ENCODE assay signal across 10 cellular contexts in the genomic region with DNA sequence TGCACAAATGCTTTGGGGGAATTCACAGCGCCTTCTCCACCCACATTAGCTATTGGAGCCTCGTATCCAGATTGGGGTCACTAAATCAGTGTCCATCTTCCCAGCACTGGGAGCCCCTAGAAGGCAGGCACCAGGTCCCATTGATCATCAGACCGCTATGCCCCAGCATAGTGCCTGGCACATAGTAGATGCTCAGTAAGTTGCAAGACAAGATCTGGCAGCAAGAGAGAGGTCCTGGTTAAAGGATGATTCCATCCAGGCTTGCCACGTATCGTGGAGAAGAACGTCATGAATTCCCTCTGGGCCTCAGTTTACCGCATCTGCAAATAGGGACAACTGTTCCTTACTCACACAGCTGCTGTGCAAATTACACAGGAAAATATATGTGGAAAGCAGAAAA. TPM values are rescaled to one million over a fixed set of nuclear protein-coding genes. Genes with fewer than 3 reads are reported as not detected.
DNase-seq lines count a peak whose midpoint lies in the region; ATAC-seq, FAIRE-seq and TF ChIP-seq lines count a peak whose summit lies in the region.
"Had no signal": no experiment of that assay in that cellular context is flagged by ENCODE, and none has a peak within 500 bp of the region (broad histone marks: within the 10 kb centered on the region; RNA-seq: fewer than 3 reads in every experiment).

No MANE protein-coding gene starts in this region.

- H3K27ac ChIP-seq in keratinocyte (ENCODE audit: control insufficient read depth, insufficient read depth, low read length) (no peak overlapping the region), temporal lobe (ENCODE audit: low read depth, low read length) (peak overlapping the region; percentile 99)

- H2AFZ ChIP-seq in keratinocyte (ENCODE audit: control insufficient read depth, low read length), result no peak overlapping the region

- H3K36me3 ChIP-seq in keratinocyte (ENCODE audit: control insufficient read depth in 2 of 2, extremely low read depth in 1 of 2, insufficient read depth in 2 of 2, low read length in 2 of 2), result peaks cover 10% of the 10 kb centered on the region in 2 experiments

- H3K27me3 Mint-ChIP-seq in activated CD8-positive, alpha-beta T cell treated with anti-CD3 and anti-CD28 coated beads, Interleukin-2, amount 10 ng/mL, durations not matched to agents 7 days and 5 days (ENCODE audit: low read depth), result peaks cover 5% of the 10 kb centered on the region
- H3K27me3 Mint-ChIP-seq in activated CD8-positive, alpha-beta T cell treated with anti-CD3 and anti-CD28 coated beads for 36 hours, result no peaks in the 10 kb centered on the region
- no peaks in the 10 kb centered on the region for H3K27me3 Mint-ChIP-seq in activated T-helper 17 cell treated with anti-CD3 and anti-CD28 coated beads, Interleukin-2, amount 50 U/mL, for 72 hours

- peaks cover 52% of the 10 kb centered on the region for H3K4me1 Mint-ChIP-seq in activated CD8-positive, alpha-beta T cell treated with anti-CD3 and anti-CD28 coated beads, Interleukin-2, amount 10 ng/mL, durations not matched to agents 7 days and 5 days (ENCODE audit: low read depth)
- H3K4me1 Mint-ChIP-seq in activated CD8-positive, alpha-beta T cell treated with anti-CD3 and anti-CD28 coated beads for 36 hours (ENCODE audit: low read depth), result peaks cover 48% of the 10 kb centered on the region
- H3K4me1 Mint-ChIP-seq in activated T-helper 17 cell treated with anti-CD3 and anti-CD28 coated beads, Interleukin-2, amount 50 U/mL, for 72 hours, result peaks cover 32% of the 10 kb centered on the region

- peak overlapping the region; percentile 74 for H3K4me3 Mint-ChIP-seq in activated CD8-positive, alpha-beta T cell treated with anti-CD3 and anti-CD28 coated beads, Interleukin-2, amount 10 ng/mL, durations not matched to agents 7 days and 5 days
- H3K4me3 Mint-ChIP-seq in activated CD8-positive, alpha-beta T cell treated with anti-CD3 and anti-CD28 coated beads for 36 hours, result no peak overlapping the region
- H3K4me3 Mint-ChIP-seq in activated T-helper 17 cell treated with anti-CD3 and anti-CD28 coated beads, Interleukin-2, amount 50 U/mL, for 72 hours, result peak overlapping the region; percentile 80

- dilution Hi-C loops in keratinocyte (cut with MboI; ENCODE audit: extremely low pct_ligation_motif_present, low sequenced_read_pairs), result no loop called here

- CTCF ChIA-PET in activated CD8-positive, alpha-beta T cell treated with anti-CD3 and anti-CD28 coated beads, Interleukin-2, amount 10 ng/mL, durations not matched to agents 7 days and 5 days (lab: Charles Lee), result interaction anchor here (1.2 to 1.9 kb wide), 3 partner anchors 9 to 219 kb away, joined by 3 to 7 read pairs (median 3); a partner anchor contains a TSS
- CTCF ChIA-PET in activated CD8-positive, alpha-beta T cell treated with anti-CD3 and anti-CD28 coated beads for 36 hours (lab: Charles Lee), result interaction anchor here (1.4 to 3.1 kb wide), 3 partner anchors 9 to 219 kb away, joined by 6 to 10 read pairs (median 6); no protein-coding TSS in a partner anchor

- no peak for ATAC-seq in activated CD8-positive, alpha-beta T cell treated with anti-CD3 and anti-CD28 coated beads, Interleukin-2, amount 10 ng/mL, durations not matched to agents 7 days and 5 days
- no peak for ATAC-seq in activated CD8-positive, alpha-beta T cell treated with anti-CD3 and anti-CD28 coated beads for 36 hours
- no peak for ATAC-seq in activated T-helper 17 cell treated with anti-CD3 and anti-CD28 coated beads, Interleukin-2, amount 50 U/mL, for 72 hours (replicated peaks)
- ATAC-seq: sciatic nerve had no signal

- peaks cover 25% of the 10 kb centered on the region for H4K20me1 ChIP-seq in keratinocyte (ENCODE audit: control insufficient read depth, extremely low read depth, insufficient read depth, low read length)

- no peaks in the 10 kb centered on the region for H3K9me3 Mint-ChIP-seq in activated CD8-positive, alpha-beta T cell treated with anti-CD3 and anti-CD28 coated beads, Interleukin-2, amount 10 ng/mL, durations not matched to agents 7 days and 5 days (ENCODE audit: insufficient read depth)
- no peaks in the 10 kb centered on the region for H3K9me3 Mint-ChIP-seq in activated CD8-positive, alpha-beta T cell treated with anti-CD3 and anti-CD28 coated beads for 36 hours
- no peaks in the 10 kb centered on the region for H3K9me3 Mint-ChIP-seq in activated T-helper 17 cell treated with anti-CD3 and anti-CD28 coated beads, Interleukin-2, amount 50 U/mL, for 72 hours

- no peaks in the 10 kb centered on the region for H3K27me3 ChIP-seq in keratinocyte (ENCODE audit: control insufficient read depth, extremely low read depth, insufficient read depth, low read length)

- DNase-seq in activated CD8-positive, alpha-beta T cell treated with anti-CD3 and anti-CD28 coated beads, Interleukin-2, amount 10 ng/mL, durations not matched to agents 7 days and 5 days, result no peak
- DNase-seq in activated CD8-positive, alpha-beta T cell treated with anti-CD3 and anti-CD28 coated beads for 36 hours, result no peak
- DNase-seq in keratinocyte (ENCODE audit: low read depth, low spot score) (no peak), NCI-H128 (lab: John Stamatoyannopoulos, UW; ENCODE audit: unreplicated experiment) (no peak), kidney tubule cell (ENCODE audit: low spot score) (no peak)
- no peak for DNase-seq in stimulated activated naive CD4-positive, alpha-beta T cell (lab: John Stamatoyannopoulos, UW)
- DNase-seq: SIG-M5 had no signal

- no peaks in the 10 kb centered on the region for H3K9me3 ChIP-seq in keratinocyte (ENCODE audit: control insufficient read depth, low read depth, low read length)

- H3K36me3 Mint-ChIP-seq in activated CD8-positive, alpha-beta T cell treated with anti-CD3 and anti-CD28 coated beads, Interleukin-2, amount 10 ng/mL, durations not matched to agents 7 days and 5 days (ENCODE audit: low read depth), result peaks cover 2% of the 10 kb centered on the region
- no peaks in the 10 kb centered on the region for H3K36me3 Mint-ChIP-seq in activated CD8-positive, alpha-beta T cell treated with anti-CD3 and anti-CD28 coated beads for 36 hours (ENCODE audit: low read depth)
- no peaks in the 10 kb centered on the region for H3K36me3 Mint-ChIP-seq in activated T-helper 17 cell treated with anti-CD3 and anti-CD28 coated beads, Interleukin-2, amount 50 U/mL, for 72 hours (ENCODE audit: low read depth)

- no peak overlapping the region for H3K27ac Mint-ChIP-seq in activated CD8-positive, alpha-beta T cell treated with anti-CD3 and anti-CD28 coated beads, Interleukin-2, amount 10 ng/mL, durations not matched to agents 7 days and 5 days
- no peak overlapping the region for H3K27ac Mint-ChIP-seq in activated CD8-positive, alpha-beta T cell treated with anti-CD3 and anti-CD28 coated beads for 36 hours
- peak overlapping the region; percentile 32 for H3K27ac Mint-ChIP-seq in activated T-helper 17 cell treated with anti-CD3 and anti-CD28 coated beads, Interleukin-2, amount 50 U/mL, for 72 hours

- no peak for TF ChIP-seq CTCF in activated CD8-positive, alpha-beta T cell treated with anti-CD3 and anti-CD28 coated beads for 36 hours (IDR thresholded peaks at IDR 0.05)
- TF ChIP-seq CTCF in keratinocyte (optimal IDR thresholded peaks at IDR 0.05 in 1 of 3, IDR thresholded peaks at IDR 0.05 in 1 of 3, conservative IDR thresholded peaks at IDR 0.05 in 1 of 3; ENCODE audit: extremely low read depth in 1 of 3, insufficient read depth in 2 of 3, low read length in 3 of 3), result no peak

- H3K4me3 ChIP-seq in keratinocyte (ENCODE audit: control insufficient read depth in 2 of 3, extremely low read depth in 1 of 3, insufficient read depth in 2 of 3, low read depth in 1 of 3, low read length in 3 of 3), result peak overlapping the region in 1 of 3 experiments; percentile 98

- intact Hi-C loops in activated CD8-positive, alpha-beta T cell treated with anti-CD3 and anti-CD28 coated beads for 36 hours (cut with micrococcal nuclease), result no loop called here

- H3K79me2 ChIP-seq in keratinocyte (ENCODE audit: control insufficient read depth, insufficient read depth, low read length), result peaks cover 63% of the 10 kb centered on the region

- peaks cover 22% of the 10 kb centered on the region for H3K4me1 ChIP-seq in keratinocyte (ENCODE audit: control insufficient read depth, extremely low read depth, insufficient read depth, low read length)

- POLR2A ChIA-PET in activated CD8-positive, alpha-beta T cell treated with anti-CD3 and anti-CD28 coated beads, Interleukin-2, amount 10 ng/mL, durations not matched to agents 7 days and 5 days (lab: Charles Lee), result no interaction called here
- POLR2A ChIA-PET in activated CD8-positive, alpha-beta T cell treated with anti-CD3 and anti-CD28 coated beads for 36 hours (lab: Charles Lee), result interaction anchor here (1.0 to 1.2 kb wide), 2 partner anchors 10 to 27 kb away, joined by 3 read pairs; no protein-coding TSS in a partner anchor

- no peak for FAIRE-seq in keratinocyte (lab: Jason Lieb, UNC)

- peaks cover 6% of the 10 kb centered on the region for H3K9me1 ChIP-seq in keratinocyte (ENCODE audit: control insufficient read depth, extremely low read depth, insufficient read depth, low read length)

- no peak overlapping the region for H3K9ac ChIP-seq in keratinocyte (ENCODE audit: control insufficient read depth, extremely low read depth, insufficient read depth, low read length)

- H3K4me2 ChIP-seq in keratinocyte (ENCODE audit: control insufficient read depth, extremely low read depth, insufficient read depth, low read depth, low read length), result peak overlapping the region; percentile 91

RNA-seq across cellular contexts. Expression of a gene that starts 1.7 kb away (rescaled TPM):
- total RNA-seq in activated CD8-positive, alpha-beta T cell treated with anti-CD3 and anti-CD28 coated beads, Interleukin-2, amount 10 ng/mL, durations not matched to agents 7 days and 5 days, result 10 to 100 TPM; 30.8 to 31.4 TPM
- 10 to 100 TPM; 15.7 to 16.8 TPM for total RNA-seq in activated CD8-positive, alpha-beta T cell treated with anti-CD3 and anti-CD28 coated beads for 36 hours
- total RNA-seq in activated T-helper 17 cell treated with anti-CD3 and anti-CD28 coated beads, Interleukin-2, amount 50 U/mL, for 72 hours, result 10 to 100 TPM; 31.5 to 36.5 TPM
- polyA plus RNA-seq in keratinocyte, result 12.8 to 47.3 TPM (median 18.8 TPM) in 3 replicates
- polyA plus RNA-seq in keratinocyte (2011; ENCODE audit: low read depth), result 3.8 TPM
- 25.0 and 37.5 TPM in 2 replicates for polyA plus RNA-seq in keratinocyte (2011; cell fraction: cytosol; rRNA removed)
- polyA plus RNA-seq in keratinocyte (2011; cell fraction: nucleus; rRNA removed), result 52.2 and 66.1 TPM in 2 replicates
- 27.6 and 57.4 TPM in 2 replicates for polyA plus RNA-seq in keratinocyte (2012; ENCODE audit: low replicate concordance)
- polyA minus RNA-seq in keratinocyte, result 25.2 to 78.0 TPM (median 29.0 TPM) in 3 replicates
- polyA minus RNA-seq in keratinocyte (2011; cell fraction: cytosol; rRNA and poly(A)+ RNA removed), result 72.3 TPM
- 35.3 and 44.1 TPM in 2 replicates for polyA minus RNA-seq in keratinocyte (2011; cell fraction: nucleus; rRNA and poly(A)+ RNA removed)
- 9.3 TPM for total RNA-seq in temporal lobe

RNA-seq across cellular contexts. Expression of a gene that starts 46.1 kb away (rescaled TPM):
- 10 to 100 TPM; 74.7 to 82.9 TPM for total RNA-seq in activated CD8-positive, alpha-beta T cell treated with anti-CD3 and anti-CD28 coated beads, Interleukin-2, amount 10 ng/mL, durations not matched to agents 7 days and 5 days
- 100 to 1,000 TPM; 123 TPM for total RNA-seq in activated CD8-positive, alpha-beta T cell treated with anti-CD3 and anti-CD28 coated beads for 36 hours
- total RNA-seq in activated T-helper 17 cell treated with anti-CD3 and anti-CD28 coated beads, Interleukin-2, amount 50 U/mL, for 72 hours, result 100 to 1,000 TPM; 123 to 132 TPM
- polyA plus RNA-seq in keratinocyte, result 168 to 229 TPM (median 198 TPM) in 3 replicates
- polyA plus RNA-seq in keratinocyte (2011; ENCODE audit: low read depth), result 103 TPM
- polyA plus RNA-seq in keratinocyte (2011; cell fraction: cytosol; rRNA removed), result 156 and 222 TPM in 2 replicates
- polyA plus RNA-seq in keratinocyte (2011; cell fraction: nucleus; rRNA removed), result 405 and 521 TPM in 2 replicates
- polyA plus RNA-seq in keratinocyte (2012; ENCODE audit: low replicate concordance), result 138 and 148 TPM in 2 replicates
- 186 to 256 TPM (median 187 TPM) in 3 replicates for polyA minus RNA-seq in keratinocyte
- polyA minus RNA-seq in keratinocyte (2011; cell fraction: cytosol; rRNA and poly(A)+ RNA removed), result 182 TPM
- 122 and 125 TPM in 2 replicates for polyA minus RNA-seq in keratinocyte (2011; cell fraction: nucleus; rRNA and poly(A)+ RNA removed)
- 134 TPM for total RNA-seq in temporal lobe
